In the genomic region with DNA sequence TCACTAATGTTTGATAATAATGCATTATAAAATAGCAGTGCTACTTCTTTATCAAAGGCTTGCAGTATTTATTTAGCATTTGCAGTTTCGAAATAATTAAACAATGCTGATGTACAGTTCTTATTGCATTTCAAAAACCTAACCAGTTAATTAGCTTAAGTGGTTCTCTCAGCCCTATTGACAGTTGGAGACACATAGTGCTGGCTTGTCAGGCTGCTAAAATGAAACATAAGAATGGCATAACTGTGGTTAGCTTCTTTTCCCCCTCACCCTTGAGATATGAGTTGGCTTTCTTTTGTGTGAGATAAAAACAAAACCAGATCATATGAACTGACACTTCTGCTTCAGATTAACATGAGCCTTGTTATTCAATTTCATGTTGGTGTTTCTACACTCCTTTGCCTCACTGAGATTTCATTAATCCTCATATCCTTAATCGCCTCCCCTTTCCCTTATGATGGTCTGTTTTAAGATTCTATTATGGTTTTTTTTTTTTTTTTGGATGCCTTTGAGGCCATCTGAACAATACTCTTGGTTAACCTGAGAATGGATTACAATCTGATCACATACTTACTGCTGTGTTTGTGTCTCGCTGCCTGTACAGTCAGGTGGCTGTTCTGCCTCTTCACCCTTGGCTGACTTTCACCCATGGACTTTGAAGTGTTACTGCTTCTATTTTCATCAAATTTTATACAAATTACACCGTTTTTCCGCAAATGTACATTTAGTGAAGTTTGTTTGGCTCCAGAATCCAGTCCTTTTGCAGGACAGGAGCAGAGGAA, we compare ENCODE assay signal across 18 cellular contexts.
A peak's percentile ranks its signal among the peaks of the same experiment; 100 is the strongest.
DNase-seq lines count a peak whose midpoint lies in the region; ATAC-seq and TF ChIP-seq lines count a peak whose summit lies in the region.
"Had no signal": no experiment of that assay in that cellular context is flagged by ENCODE, and none has a peak within 500 bp of the region (broad histone marks: within the 10 kb centered on the region; RNA-seq: fewer than 3 reads in every experiment).

No MANE protein-coding gene starts in this region.

- WGBS in adrenal gland, 4 donors: 69 to 73% (median 71%) methylated on average over 5 of the region's 5 CpGs

- H3K36me3 ChIP-seq in adrenal gland (replicated peaks in 1 of 2) (no peaks in the 10 kb centered on the region), Peyer's patch (no peaks in the 10 kb centered on the region)
- H3K36me3 ChIP-seq: heart right ventricle, tibial artery had no signal

- TF ChIP-seq CTCF in adrenal gland (IDR thresholded peaks at IDR 0.05) (no peak), Peyer's patch (IDR thresholded peaks at IDR 0.05) (no peak)

- ATAC-seq in GM18870 (IDR thresholded peaks at IDR 0.05; ENCODE audit: unreplicated experiment): no peak
- ATAC-seq: heart right ventricle, HepG2, left ventricle myocardium superior had no signal

- TF ChIP-seq POLR2A in adrenal gland (IDR thresholded peaks at IDR 0.05) (no peak), Peyer's patch (IDR thresholded peaks at IDR 0.05) (no peak)

- no peak overlapping the region for H3K27ac ChIP-seq in adrenal gland
- no peak overlapping the region for H3K27ac ChIP-seq in Peyer's patch
- H3K27ac ChIP-seq: heart right ventricle, tibial artery had no signal

- peak; percentile 26 for DNase-seq in NCI-H146 (lab: John Stamatoyannopoulos, UW)
- no peak for DNase-seq in NCI-H146 treated with DMSO at 0.1 percent for 48 hours (lab: John Stamatoyannopoulos, UW; ENCODE audit: unreplicated experiment)
- peak; percentile 31 for DNase-seq in NCI-H1092 treated with DMSO at 0.1 percent for 48 hours (lab: John Stamatoyannopoulos, UW)
- peak; percentile 15 for DNase-seq in OCI-M1 (lab: John Stamatoyannopoulos, UW)
- DNase-seq in myocyte (ENCODE audit: low read depth): peak; percentile 52
- DNase-seq in adrenal gland: no peak
- no peak for DNase-seq in Peyer's patch
- DNase-seq: 8988T; activated T-cell treated with anti-CD3 and anti-CD28 coated beads, Interleukin-2, amount 50 U/mL, for 48 hours; GOT3; heart right ventricle; left ventricle myocardium superior; NCI-H2107; Right ventricle myocardium superior; tibial artery had no signal

- H3K9me3 ChIP-seq in adrenal gland (replicated peaks in 1 of 3) (no peaks in the 10 kb centered on the region), Peyer's patch (no peaks in the 10 kb centered on the region)
- H3K9me3 ChIP-seq: heart right ventricle, tibial artery had no signal

- intact Hi-C loops in adrenal gland (cut with DNase I): no loop called here

- H3K4me1 ChIP-seq in adrenal gland (replicated peaks in 1 of 2): peaks cover 0 to 5% of the 10 kb centered on the region in 2 donors
- no peaks in the 10 kb centered on the region for H3K4me1 ChIP-seq in Peyer's patch

- H3K27me3 ChIP-seq in adrenal gland (no peaks in the 10 kb centered on the region), Peyer's patch (no peaks in the 10 kb centered on the region)
- H3K27me3 ChIP-seq: tibial artery had no signal

- H3K4me3 ChIP-seq in adrenal gland: no peak overlapping the region
- no peak overlapping the region for H3K4me3 ChIP-seq in Peyer's patch
- H3K4me3 ChIP-seq: heart right ventricle, smooth muscle cell, tibial artery had no signal

Comparison
In these comparisons a context has a peak if more than half of its experiments do, and no peak if none do; other contexts are left out.
1. DNase-seq: peak in NCI-H146 (single experiment), NCI-H1092 treated with DMSO at 0.1 percent for 48 hours (single experiment), OCI-M1 (single experiment) and myocyte (single experiment); none in NCI-H146 treated with DMSO at 0.1 percent for 48 hours (single experiment), adrenal gland (0 of 7) and Peyer's patch (0 of 3).